Comparison of ENCODE assay signal across 1 cellular context in the genomic region with DNA sequence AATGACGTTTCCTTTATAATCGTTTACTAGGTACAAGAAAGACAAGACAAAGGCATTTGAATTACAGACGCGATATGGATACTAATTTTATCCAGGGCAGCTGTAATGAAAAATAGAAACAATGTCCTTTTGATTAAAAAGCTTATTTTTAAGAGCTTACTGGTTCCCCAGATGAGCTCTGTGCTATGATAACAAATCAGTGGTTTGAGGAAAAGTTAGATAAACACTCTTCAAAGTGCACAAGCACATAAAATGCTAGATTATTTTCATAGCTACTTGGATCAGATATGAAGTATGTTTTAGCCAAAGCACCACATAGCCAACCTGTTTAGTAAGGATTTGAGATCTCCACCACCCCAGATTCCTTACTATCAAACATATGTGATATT.
TF ChIP-seq lines count a peak whose summit lies in the region.

No MANE protein-coding gene starts in this region.

TF ChIP-seq in neural cell, 6 proteins besides CTCF, POLR2A, EP300 and RAD21 (continued from another document):
- TF ChIP-seq, protein P1, sequence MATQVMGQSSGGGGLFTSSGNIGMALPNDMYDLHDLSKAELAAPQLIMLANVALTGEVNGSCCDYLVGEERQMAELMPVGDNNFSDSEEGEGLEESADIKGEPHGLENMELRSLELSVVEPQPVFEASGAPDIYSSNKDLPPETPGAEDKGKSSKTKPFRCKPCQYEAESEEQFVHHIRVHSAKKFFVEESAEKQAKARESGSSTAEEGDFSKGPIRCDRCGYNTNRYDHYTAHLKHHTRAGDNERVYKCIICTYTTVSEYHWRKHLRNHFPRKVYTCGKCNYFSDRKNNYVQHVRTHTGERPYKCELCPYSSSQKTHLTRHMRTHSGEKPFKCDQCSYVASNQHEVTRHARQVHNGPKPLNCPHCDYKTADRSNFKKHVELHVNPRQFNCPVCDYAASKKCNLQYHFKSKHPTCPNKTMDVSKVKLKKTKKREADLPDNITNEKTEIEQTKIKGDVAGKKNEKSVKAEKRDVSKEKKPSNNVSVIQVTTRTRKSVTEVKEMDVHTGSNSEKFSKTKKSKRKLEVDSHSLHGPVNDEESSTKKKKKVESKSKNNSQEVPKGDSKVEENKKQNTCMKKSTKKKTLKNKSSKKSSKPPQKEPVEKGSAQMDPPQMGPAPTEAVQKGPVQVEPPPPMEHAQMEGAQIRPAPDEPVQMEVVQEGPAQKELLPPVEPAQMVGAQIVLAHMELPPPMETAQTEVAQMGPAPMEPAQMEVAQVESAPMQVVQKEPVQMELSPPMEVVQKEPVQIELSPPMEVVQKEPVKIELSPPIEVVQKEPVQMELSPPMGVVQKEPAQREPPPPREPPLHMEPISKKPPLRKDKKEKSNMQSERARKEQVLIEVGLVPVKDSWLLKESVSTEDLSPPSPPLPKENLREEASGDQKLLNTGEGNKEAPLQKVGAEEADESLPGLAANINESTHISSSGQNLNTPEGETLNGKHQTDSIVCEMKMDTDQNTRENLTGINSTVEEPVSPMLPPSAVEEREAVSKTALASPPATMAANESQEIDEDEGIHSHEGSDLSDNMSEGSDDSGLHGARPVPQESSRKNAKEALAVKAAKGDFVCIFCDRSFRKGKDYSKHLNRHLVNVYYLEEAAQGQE (IDR thresholded peaks at IDR 0.05; ENCODE audit: borderline replicate concordance), result no peak
- no peak for TF ChIP-seq MXI1 (conservative IDR thresholded peaks at IDR 0.05; ENCODE audit: poor library complexity, severe bottlenecking)
